ENCODE assay signal across 17 cellular contexts in genomic region chr15:99955532-99955931, GRCh38.
A peak's percentile ranks its signal among the peaks of the same experiment; 100 is the strongest.
DNase-seq lines count a peak whose midpoint lies in the region; TF ChIP-seq lines count a peak whose summit lies in the region.
"Had no signal": no experiment of that assay in that cellular context is flagged by ENCODE, and none has a peak within 500 bp of the region (broad histone marks: within the 10 kb centered on the region; RNA-seq: fewer than 3 reads in every experiment).

No MANE protein-coding gene starts in this region.

- WGBS in esophagus muscularis mucosa = 90% methylated on average over 6 of the region's 6 CpGs

- H3K27me3 ChIP-seq in right atrium auricular region (no peaks in the 10 kb centered on the region), esophagus muscularis mucosa (peaks cover 0 to 18% (median 0%) of the 10 kb centered on the region in 4 donors), osteoblast (ENCODE audit: insufficient read depth, low read length) (peaks cover 8% of the 10 kb centered on the region)

- TF ChIP-seq CTCF in right atrium auricular region (IDR thresholded peaks at IDR 0.05) (no peak), esophagus muscularis mucosa (IDR thresholded peaks at IDR 0.05) (no peak), osteoblast (IDR thresholded peaks at IDR 0.05; ENCODE audit: extremely low read depth, low read depth, low read length) (no peak)

- no peak overlapping the region for H3K27ac ChIP-seq in right atrium auricular region
- no peak overlapping the region for H3K27ac ChIP-seq in esophagus muscularis mucosa (replicated peaks in 1 of 4)
- H3K27ac ChIP-seq in osteoblast (ENCODE audit: low read depth, low read length) = no peak overlapping the region

- H3K4me1 ChIP-seq in right atrium auricular region (no peaks in the 10 kb centered on the region), esophagus muscularis mucosa (no peaks in the 10 kb centered on the region), osteoblast (ENCODE audit: insufficient read depth, low read length) (no peaks in the 10 kb centered on the region)

- intact Hi-C loops in cardiac septum (cut with DNase I) = no loop called here
- intact Hi-C loops in esophagus muscularis mucosa (cut with DNase I) = no loop called here

- no peaks in the 10 kb centered on the region for H3K79me2 ChIP-seq in osteoblast (ENCODE audit: insufficient read depth, low read length)

- H3K4me2 ChIP-seq in osteoblast (ENCODE audit: insufficient read depth, low read length) = no peak overlapping the region

- TF ChIP-seq EP300 in esophagus muscularis mucosa (IDR thresholded peaks at IDR 0.05) = no peak

- no peaks in the 10 kb centered on the region for H4K20me1 ChIP-seq in osteoblast (ENCODE audit: insufficient read depth, low read length)

- H3K36me3 ChIP-seq in right atrium auricular region (no peaks in the 10 kb centered on the region), esophagus muscularis mucosa (no peaks in the 10 kb centered on the region), osteoblast (ENCODE audit: insufficient read depth, low read length) (no peaks in the 10 kb centered on the region)

- no peaks in the 10 kb centered on the region for H3K9me3 ChIP-seq in right atrium auricular region
- H3K9me3 ChIP-seq in esophagus muscularis mucosa = no peaks in the 10 kb centered on the region
- H3K9me3 ChIP-seq in osteoblast (ENCODE audit: low read depth, low read length) = no peaks in the 10 kb centered on the region

- H3K4me3 ChIP-seq in right atrium auricular region (no peak overlapping the region), esophagus muscularis mucosa (no peak overlapping the region), osteoblast (ENCODE audit: insufficient read depth, low read length) (no peak overlapping the region)

- H2AFZ ChIP-seq in osteoblast (ENCODE audit: low read length) = no peak overlapping the region

- peak; percentile 36 for DNase-seq in cardiac septum (ENCODE audit: low spot score)
- no peak for DNase-seq in right atrium auricular region (ENCODE audit: low spot score)
- DNase-seq in esophagus muscularis mucosa (ENCODE audit: extremely low spot score) = peak; percentile 62
- peak; percentile 67 for DNase-seq in osteoblast (ENCODE audit: insufficient read length, low spot score, missing footprints)
- no peak for DNase-seq in H4 (ENCODE audit: low spot score)
- no peak for DNase-seq in NCI-H1436 treated with DMSO at 0.1 percent for 48 hours (lab: John Stamatoyannopoulos, UW)
- DNase-seq in T-helper 1 cell = no peak
- no peak for DNase-seq in NCI-H1105 treated with DMSO at 0.1 percent for 48 hours (lab: John Stamatoyannopoulos, UW)
- DNase-seq: CD4-positive, alpha-beta T cell; DMS153; GDM1; HCEC 1CT; NCI-H187; NCI-H2107; NCI-H2227 treated with DMSO at 0.1 percent for 48 hours; NCI-H82; OCI-M1 had no signal

- no peak for TF ChIP-seq POLR2A in esophagus muscularis mucosa (IDR thresholded peaks at IDR 0.05; ENCODE audit: low read depth)

Comparison
In these comparisons a context has a peak if more than half of its experiments do, and no peak if none do; other contexts are left out.
1. DNase-seq: peak in cardiac septum (single experiment), esophagus muscularis mucosa (single experiment) and osteoblast (single experiment); none in right atrium auricular region (single experiment), H4 (single experiment), NCI-H1436 treated with DMSO at 0.1 percent for 48 hours (single experiment), T-helper 1 cell (0 of 5) and NCI-H1105 treated with DMSO at 0.1 percent for 48 hours (single experiment).